In the genomic region with DNA sequence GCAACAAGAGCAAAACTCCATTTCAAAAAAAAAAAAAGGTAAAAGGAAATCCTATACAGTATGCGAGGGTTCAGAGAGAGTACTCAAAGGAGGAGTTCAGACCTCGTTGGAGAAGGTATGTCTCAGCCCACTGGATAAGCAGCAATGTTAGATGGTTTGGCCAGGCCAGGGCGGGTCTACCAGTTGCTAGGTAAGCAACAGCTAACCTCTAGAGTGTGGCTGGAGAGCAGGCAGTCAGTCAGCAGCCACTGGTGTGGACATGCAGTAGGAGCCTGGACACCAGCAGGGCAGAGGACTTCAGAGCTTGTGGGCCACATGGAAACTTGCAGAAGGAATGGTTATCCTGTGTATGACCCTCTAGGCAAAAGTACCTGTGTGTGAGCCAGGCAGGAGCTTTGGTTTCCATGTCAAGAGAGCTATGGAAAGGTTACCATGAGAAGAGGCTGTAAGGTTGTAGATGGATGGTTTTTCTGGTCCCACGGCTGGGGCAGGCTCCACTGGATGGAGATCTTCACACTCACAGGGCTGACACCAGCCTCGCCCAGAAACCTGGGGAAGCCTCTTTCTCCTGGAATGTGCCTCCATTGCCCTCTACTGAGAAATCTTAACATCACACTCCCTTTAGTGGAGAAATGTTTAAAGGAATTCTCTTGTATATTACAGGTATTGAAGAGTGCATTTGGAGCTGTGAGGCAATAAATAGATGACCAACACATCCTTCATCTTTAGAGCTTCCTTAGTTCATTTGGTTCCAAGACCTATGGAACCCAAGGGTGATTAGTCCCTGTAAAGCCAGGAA, we compare ENCODE assay signal across 12 cellular contexts.
DNase-seq lines count a peak whose midpoint lies in the region; ATAC-seq, FAIRE-seq and TF ChIP-seq lines count a peak whose summit lies in the region.
"Had no signal": no experiment of that assay in that cellular context is flagged by ENCODE, and none has a peak within 500 bp of the region (broad histone marks: within the 10 kb centered on the region; RNA-seq: fewer than 3 reads in every experiment).

No MANE protein-coding gene starts in this region.

- H3K36me3 ChIP-seq in left ventricle myocardium inferior (no peaks in the 10 kb centered on the region), PC-3 (ENCODE audit: low read depth, low read length) (no peaks in the 10 kb centered on the region)

- WGBS in right cardiac atrium = 79% methylated on average over 5 of the region's 5 CpGs

- CTCF ChIA-PET in PC-3 (lab: Charles Lee) = interaction anchor here (0.5 to 0.7 kb wide), 3 partner anchors 108 to 387 kb away, joined by 3 to 4 read pairs (median 3); no protein-coding TSS in a partner anchor

- no peaks in the 10 kb centered on the region for H3K9me2 ChIP-seq in PC-3 (replicated peaks; ENCODE audit: low read length)

- no peak overlapping the region for H3K27ac ChIP-seq in left ventricle myocardium inferior (replicated peaks)
- no peak overlapping the region for H3K27ac ChIP-seq in right cardiac atrium (ENCODE audit: low read length)
- no peak overlapping the region for H3K27ac ChIP-seq in PC-3 (ENCODE audit: low read length)

- no peak overlapping the region for H3K9ac ChIP-seq in PC-3 (ENCODE audit: low read length)

- H3F3A ChIP-seq in PC-3 (ENCODE audit: low read length, unreplicated experiment) = no peaks in the 10 kb centered on the region

- no peak for ATAC-seq in right cardiac atrium
- peak; percentile 70 for ATAC-seq in PC-3
- ATAC-seq in HG03460 (IDR thresholded peaks at IDR 0.05; ENCODE audit: unreplicated experiment) = no peak
- ATAC-seq in HG03342 (IDR thresholded peaks at IDR 0.05; ENCODE audit: unreplicated experiment) = no peak

- no peaks in the 10 kb centered on the region for H3K9me3 ChIP-seq in left ventricle myocardium inferior (replicated peaks)
- no peaks in the 10 kb centered on the region for H3K9me3 ChIP-seq in right cardiac atrium (ENCODE audit: control insufficient read depth, low read length)
- H3K9me3 ChIP-seq in PC-3 (ENCODE audit: low read length) = no peaks in the 10 kb centered on the region

- BruUV-seq in PC-3 (replicated peaks; lab: Mats Ljungman, UMichigan) = no TSS peak

- no peak for DNase-seq in left ventricle myocardium inferior
- no peak for DNase-seq in right cardiac atrium
- peak; percentile 43 for DNase-seq in PC-3
- no peak for DNase-seq in fibroblast of the aortic adventitia (ENCODE audit: low read depth)
- peak; percentile 45 for DNase-seq in urothelium cell line (ENCODE audit: low spot score)
- DNase-seq in T-helper 9 cell = no peak
- DNase-seq: CD4-positive, alpha-beta T cell; NCI-H1092 treated with DMSO at 0.1 percent for 48 hours; stimulated activated CD4-positive, alpha-beta T cell treated with anti-CD3 and anti-CD28 coated beads, Interleukin-12 subunit alpha, Interleukin-12 subunit beta, amount 100 ng/mL, for 4 hours had no signal

- H3K4me2 ChIP-seq in PC-3 (ENCODE audit: low read length) = no peak overlapping the region

- intact Hi-C loops in left ventricle myocardium inferior (cut with micrococcal nuclease) = no loop called here
- intact Hi-C loops in right cardiac atrium (cut with DNase I) = no loop called here
- intact Hi-C loops in PC-3 (cut with micrococcal nuclease) = no loop called here

- peak; percentile 24 for TF ChIP-seq CTCF in left ventricle myocardium inferior (IDR thresholded peaks at IDR 0.05; ENCODE audit: borderline replicate concordance)
- peak; percentile 58 for TF ChIP-seq CTCF in PC-3 (conservative IDR thresholded peaks at IDR 0.05; ENCODE audit: low read depth, low read length)
- peak; percentile 32 for TF ChIP-seq CTCF in fibroblast of the aortic adventitia (IDR thresholded peaks at IDR 0.05; ENCODE audit: insufficient read depth, low read length)

- H3K27me3 ChIP-seq in left ventricle myocardium inferior (ENCODE audit: low read depth) (no peaks in the 10 kb centered on the region), right cardiac atrium (ENCODE audit: control insufficient read depth, insufficient read depth) (no peaks in the 10 kb centered on the region), PC-3 (ENCODE audit: low read length) (no peaks in the 10 kb centered on the region)

- no peaks in the 10 kb centered on the region for H4K20me1 ChIP-seq in PC-3 (ENCODE audit: low read length)

- H3K4me3 ChIP-seq in left ventricle myocardium inferior (no peak overlapping the region), right cardiac atrium (ENCODE audit: low read length) (no peak overlapping the region), PC-3 (ENCODE audit: low read length) (no peak overlapping the region), fibroblast of the aortic adventitia (ENCODE audit: low read depth, low read length) (no peak overlapping the region)

- H2AFZ ChIP-seq in PC-3 (ENCODE audit: low read length) = no peak overlapping the region

- no peaks in the 10 kb centered on the region for H3K79me2 ChIP-seq in PC-3 (ENCODE audit: low read length)

- POLR2A ChIA-PET in PC-3 (lab: Charles Lee; ENCODE audit: unreplicated experiment) = no interaction called here

- H3K4me1 ChIP-seq in left ventricle myocardium inferior = no peaks in the 10 kb centered on the region
- H3K4me1 ChIP-seq in right cardiac atrium (ENCODE audit: control insufficient read depth, insufficient read depth, low read length) = no peaks in the 10 kb centered on the region
- H3K4me1 ChIP-seq in PC-3 (ENCODE audit: insufficient read depth, low read length) = no peaks in the 10 kb centered on the region

- FAIRE-seq in urothelium cell line (lab: Jason Lieb, UNC) = no peak
- FAIRE-seq: endometrium had no signal

Comparison
In these comparisons a context has a peak if more than half of its experiments do, and no peak if none do; other contexts are left out.
1. DNase-seq: peak in PC-3 (single experiment) and urothelium cell line (single experiment); none in left ventricle myocardium inferior (single experiment), right cardiac atrium (0 of 3), fibroblast of the aortic adventitia (single experiment) and T-helper 9 cell (single experiment).
2. Peak in every context shown above with its lines, with median percentiles within 50 percentile points of each other: CTCF ChIP-seq.